Comparison of ENCODE assay signal across 28 cellular contexts in genomic region chr3:193921480-193921879, GRCh38.
"Had no signal": no experiment of that assay in that cellular context is flagged by ENCODE, and none has a peak within 500 bp of the region (broad histone marks: within the 10 kb centered on the region; RNA-seq: fewer than 3 reads in every experiment).

No MANE protein-coding gene starts in this region.

- H3K27me3 Mint-ChIP-seq: activated naive CD4-positive, alpha-beta T cell treated with anti-CD3 and anti-CD28 coated beads, Interleukin-2, amount 50 U/mL, for 24 hours; activated T-cell treated with anti-CD3 and anti-CD28 coated beads, Interleukin-2, amount 50 U/mL, for 24 hours; central memory CD8-positive, alpha-beta T cell had no signal

- H3K27ac Mint-ChIP-seq: activated CD8-positive, alpha-beta memory T cell treated with anti-CD3 and anti-CD28 coated beads, Interleukin-2, amount 10 ng/mL, durations not matched to agents 7 days and 5 days; activated CD8-positive, alpha-beta T cell treated with anti-CD3 and anti-CD28 coated beads, Interleukin-2, amount 10 ng/mL, durations not matched to agents 7 days and 5 days; activated naive CD4-positive, alpha-beta T cell treated with anti-CD3 and anti-CD28 coated beads, Interleukin-2, amount 50 U/mL, for 24 hours; activated naive CD8-positive, alpha-beta T cell treated with anti-CD3 and anti-CD28 coated beads, Interleukin-2, amount 50 U/mL, for 24 hours; activated T-cell treated with anti-CD3 and anti-CD28 coated beads, Interleukin-2, amount 50 U/mL, for 24 hours; activated T-helper 1 cell treated with anti-CD3 and anti-CD28 coated beads, Interleukin-12 subunit alpha, Interleukin-12 subunit beta, Interleukin-2, Interleukin-4 antibody, amounts not matched to agents 30 ng/mL and 10 ng/mL and 1 ng/mL, durations not matched to agents 14 hours and 24 hours and 36 hours; T-helper 1 cell treated with Interleukin-12 subunit alpha and Interleukin-12 subunit beta and Interleukin-4 antibody, amounts not matched to agents 30 μg/mL and 1 μg/mL, for 36 hours; WTC11 had no signal

- H3K4me3 Mint-ChIP-seq: activated CD8-positive, alpha-beta memory T cell treated with anti-CD3 and anti-CD28 coated beads, Interleukin-2, amount 10 ng/mL, durations not matched to agents 7 days and 5 days; activated CD8-positive, alpha-beta T cell treated with anti-CD3 and anti-CD28 coated beads, Interleukin-2, amount 10 ng/mL, durations not matched to agents 7 days and 5 days; activated naive CD4-positive, alpha-beta T cell treated with anti-CD3 and anti-CD28 coated beads, Interleukin-2, amount 50 U/mL, for 24 hours; activated naive CD8-positive, alpha-beta T cell treated with anti-CD3 and anti-CD28 coated beads, Interleukin-2, amount 50 U/mL, for 24 hours; activated T-cell treated with anti-CD3 and anti-CD28 coated beads, Interleukin-2, amount 50 U/mL, for 24 hours; activated T-helper 1 cell treated with anti-CD3 and anti-CD28 coated beads, Interleukin-12 subunit alpha, Interleukin-12 subunit beta, Interleukin-2, Interleukin-4 antibody, amounts not matched to agents 30 ng/mL and 10 ng/mL and 1 ng/mL, durations not matched to agents 14 hours and 24 hours and 36 hours; central memory CD8-positive, alpha-beta T cell; T-helper 1 cell treated with Interleukin-12 subunit alpha and Interleukin-12 subunit beta and Interleukin-4 antibody, amounts not matched to agents 30 μg/mL and 1 μg/mL, for 36 hours; WTC11 had no signal

- DNase-seq: activated CD4-positive, alpha-beta T cell treated with anti-CD3 and anti-CD28 coated beads for 48 hours; activated CD4-positive, alpha-beta T cell treated with anti-CD3 and anti-CD28 coated beads, Interleukin-2, amount 50 U/mL, for 4 hours; activated CD4-positive, CD25-positive, alpha-beta regulatory T cell treated with anti-CD3 and anti-CD28 coated beads, Interleukin-2, amount 50 U/mL, for 72 hours; activated CD8-positive, alpha-beta memory T cell treated with anti-CD3 and anti-CD28 coated beads, Interleukin-2, amount 10 ng/mL, durations not matched to agents 7 days and 5 days; activated CD8-positive, alpha-beta T cell treated with anti-CD3 and anti-CD28 coated beads, Interleukin-2, amount 10 ng/mL, durations not matched to agents 7 days and 5 days; activated effector memory CD4-positive, alpha-beta T cell treated with Interleukin-2 at 50 U/mL for 16 hours; activated naive CD4-positive, alpha-beta T cell; activated naive CD8-positive, alpha-beta T cell treated with anti-CD3 and anti-CD28 coated beads, Interleukin-2, amount 50 U/mL, for 24 hours; activated T-cell treated with anti-CD3 and anti-CD28 coated beads, Interleukin-2, amount 50 U/mL, for 24 hours; amniotic stem cell; body of pancreas; MM.1S; NCI-H1105; NCI-H1436; NCI-H1694 treated with DMSO at 0.1 percent for 48 hours; NCI-H2029 treated with DMSO at 0.1 percent for 48 hours; NCI-H510A treated with DMSO at 0.1 percent for 48 hours; NCI-H69; NK-92 treated with Interleukin-12 subunit alpha and Interleukin-12 subunit beta, amount 100 ng/mL, for 24 hours; OCI-M1; Right ventricle myocardium superior; SW 1271 had no signal

- H3K36me3 Mint-ChIP-seq: activated CD8-positive, alpha-beta memory T cell treated with anti-CD3 and anti-CD28 coated beads, Interleukin-2, amount 10 ng/mL, durations not matched to agents 7 days and 5 days; activated naive CD4-positive, alpha-beta T cell treated with anti-CD3 and anti-CD28 coated beads, Interleukin-2, amount 50 U/mL, for 24 hours had no signal

- H3K4me1 Mint-ChIP-seq: activated CD8-positive, alpha-beta memory T cell treated with anti-CD3 and anti-CD28 coated beads, Interleukin-2, amount 10 ng/mL, durations not matched to agents 7 days and 5 days; activated naive CD4-positive, alpha-beta T cell treated with anti-CD3 and anti-CD28 coated beads, Interleukin-2, amount 50 U/mL, for 24 hours; activated naive CD8-positive, alpha-beta T cell treated with anti-CD3 and anti-CD28 coated beads, Interleukin-2, amount 50 U/mL, for 24 hours; central memory CD8-positive, alpha-beta T cell had no signal

- H3K9me3 Mint-ChIP-seq: activated naive CD4-positive, alpha-beta T cell treated with anti-CD3 and anti-CD28 coated beads, Interleukin-2, amount 50 U/mL, for 24 hours; central memory CD8-positive, alpha-beta T cell had no signal

- FAIRE-seq: TTC549 had no signal
